Comparison of ENCODE assay signal across 19 cellular contexts in genomic region chr6:63507096-63507495, GRCh38.
DNase-seq lines count a peak whose midpoint lies in the region; ATAC-seq, FAIRE-seq and TF ChIP-seq lines count a peak whose summit lies in the region.
"Had no signal": no experiment of that assay in that cellular context is flagged by ENCODE, and none has a peak within 500 bp of the region (broad histone marks: within the 10 kb centered on the region; RNA-seq: fewer than 3 reads in every experiment).

No MANE protein-coding gene starts in this region.

- H3K4me3 ChIP-seq in HCT116 (replicated peaks in 1 of 2; ENCODE audit: low read depth in 1 of 2, low read length in 2 of 2), result no peak overlapping the region
- no peak overlapping the region for H3K4me3 ChIP-seq in astrocyte (ENCODE audit: insufficient read depth, low read depth, low read length)
- H3K4me3 ChIP-seq: BLaER1 treated with 17β-estradiol and CSF1 and Interleukin-3, amounts not matched to agents 10 nM and 100 nM; GM23338; MG63 had no signal

- ATAC-seq in activated naive CD8-positive, alpha-beta T cell treated with anti-CD3 and anti-CD28 coated beads, Interleukin-2, amount 10 ng/mL, durations not matched to agents 7 days and 5 days (ENCODE audit: low read depth), result peak; percentile 71
- ATAC-seq in HCT116 (0 out of 2 replicates have a peak, but pooled peaks have one; percentile 47), HG03039 (IDR thresholded peaks at IDR 0.05; ENCODE audit: unreplicated experiment) (no peak)
- ATAC-seq: GM23338 had no signal

- no peak for TF ChIP-seq CTCF in HCT116 (IDR thresholded peaks at IDR 0.05 in 2 of 3, conservative IDR thresholded peaks at IDR 0.05 in 1 of 3; ENCODE audit: borderline replicate concordance in 1 of 3, insufficient read depth in 1 of 3, low read depth in 2 of 3, low read length in 2 of 3)
- no peak for TF ChIP-seq CTCF in astrocyte (IDR thresholded peaks at IDR 0.05; ENCODE audit: insufficient read depth, low read depth, low read length)
- no peak for TF ChIP-seq CTCF in HFFc6 (IDR thresholded peaks at IDR 0.05)

- FAIRE-seq in astrocyte (lab: Jason Lieb, UNC), result no peak

- H3K27ac ChIP-seq in HCT116 (ENCODE audit: low read depth, low read length) (no peak overlapping the region), astrocyte (ENCODE audit: low read depth, low read length) (no peak overlapping the region)
- H3K27ac ChIP-seq: BLaER1 treated with 17β-estradiol and CSF1 and Interleukin-3, amounts not matched to agents 10 nM and 100 nM had no signal

- H3K36me3 Mint-ChIP-seq in activated naive CD8-positive, alpha-beta T cell treated with anti-CD3 and anti-CD28 coated beads, Interleukin-2, amount 10 ng/mL, durations not matched to agents 7 days and 5 days, result no peaks in the 10 kb centered on the region
- no peaks in the 10 kb centered on the region for H3K36me3 Mint-ChIP-seq in activated naive CD8-positive, alpha-beta T cell treated with anti-CD3 and anti-CD28 coated beads for 36 hours
- H3K36me3 Mint-ChIP-seq in astrocyte (ENCODE audit: low read depth, unreplicated experiment), result no peaks in the 10 kb centered on the region
- H3K36me3 Mint-ChIP-seq in HFFc6 (ENCODE audit: low read depth), result no peaks in the 10 kb centered on the region

- no peak overlapping the region for H3K9ac ChIP-seq in HCT116 (ENCODE audit: low read length)
- no peak overlapping the region for H3K9ac ChIP-seq in astrocyte (ENCODE audit: low read length)
- H3K9ac ChIP-seq: BLaER1 treated with 17β-estradiol and CSF1 and Interleukin-3, amounts not matched to agents 10 nM and 100 nM had no signal

- no peak overlapping the region for H3K4me2 ChIP-seq in HCT116 (ENCODE audit: low read length)
- H3K4me2 ChIP-seq in astrocyte (ENCODE audit: low read length), result no peak overlapping the region
- H3K4me2 ChIP-seq: BLaER1 treated with 17β-estradiol and CSF1 and Interleukin-3, amounts not matched to agents 10 nM and 100 nM; GM23338 had no signal

- peak; percentile 58 for TF ChIP-seq RAD21 in HCT116 (IDR thresholded peaks at IDR 0.05; ENCODE audit: low read depth)

- H3K27me3 Mint-ChIP-seq in activated naive CD8-positive, alpha-beta T cell treated with anti-CD3 and anti-CD28 coated beads, Interleukin-2, amount 10 ng/mL, durations not matched to agents 7 days and 5 days, result peaks cover 8% of the 10 kb centered on the region
- peaks cover 4% of the 10 kb centered on the region for H3K27me3 Mint-ChIP-seq in activated naive CD8-positive, alpha-beta T cell treated with anti-CD3 and anti-CD28 coated beads for 36 hours
- H3K27me3 Mint-ChIP-seq in astrocyte (ENCODE audit: low read depth, unreplicated experiment) (no peaks in the 10 kb centered on the region), HFFc6 (ENCODE audit: insufficient read depth) (peaks cover 6% of the 10 kb centered on the region)

- H3K4me3 Mint-ChIP-seq in activated naive CD8-positive, alpha-beta T cell treated with anti-CD3 and anti-CD28 coated beads, Interleukin-2, amount 10 ng/mL, durations not matched to agents 7 days and 5 days, result no peak overlapping the region
- no peak overlapping the region for H3K4me3 Mint-ChIP-seq in activated naive CD8-positive, alpha-beta T cell treated with anti-CD3 and anti-CD28 coated beads for 36 hours
- H3K4me3 Mint-ChIP-seq in astrocyte (ENCODE audit: unreplicated experiment) (no peak overlapping the region), HFFc6 (no peak overlapping the region)
- H3K4me3 Mint-ChIP-seq: GM23338 had no signal

- no peak overlapping the region for H3K27ac Mint-ChIP-seq in activated naive CD8-positive, alpha-beta T cell treated with anti-CD3 and anti-CD28 coated beads, Interleukin-2, amount 10 ng/mL, durations not matched to agents 7 days and 5 days
- H3K27ac Mint-ChIP-seq in activated naive CD8-positive, alpha-beta T cell treated with anti-CD3 and anti-CD28 coated beads for 36 hours, result no peak overlapping the region
- peak overlapping the region; percentile 4 for H3K27ac Mint-ChIP-seq in astrocyte (ENCODE audit: unreplicated experiment)
- no peak overlapping the region for H3K27ac Mint-ChIP-seq in HFFc6
- H3K27ac Mint-ChIP-seq: GM23338 had no signal

- CTCF ChIA-PET in HCT116 (lab: Charles Lee), result no interaction called here

- peaks cover 5% of the 10 kb centered on the region for H3K4me1 Mint-ChIP-seq in activated naive CD8-positive, alpha-beta T cell treated with anti-CD3 and anti-CD28 coated beads, Interleukin-2, amount 10 ng/mL, durations not matched to agents 7 days and 5 days
- H3K4me1 Mint-ChIP-seq in activated naive CD8-positive, alpha-beta T cell treated with anti-CD3 and anti-CD28 coated beads for 36 hours, result peaks cover 2% of the 10 kb centered on the region
- peaks cover 6% of the 10 kb centered on the region for H3K4me1 Mint-ChIP-seq in astrocyte (ENCODE audit: low read depth, unreplicated experiment)
- H3K4me1 Mint-ChIP-seq in HFFc6 (ENCODE audit: low read depth), result no peaks in the 10 kb centered on the region; the same call in 1 of the 2 replicates
- H3K4me1 Mint-ChIP-seq: GM23338 had no signal

- intact Hi-C loops in HCT116 (cut with micrococcal nuclease), result no loop called here

- H3K27me3 ChIP-seq in HCT116 (ENCODE audit: insufficient read depth, low read length) (no peaks in the 10 kb centered on the region), astrocyte (ENCODE audit: insufficient read depth, low read length) (no peaks in the 10 kb centered on the region)
- H3K27me3 ChIP-seq: BLaER1 treated with 17β-estradiol and CSF1 and Interleukin-3, amounts not matched to agents 10 nM and 100 nM; MG63 had no signal

- RAD21 ChIA-PET in HCT116 (lab: Charles Lee; ENCODE audit: low non-redundant PET in 1 of 2, low total read pairs in 2 of 2, uncharacterized antibody in 2 of 2, unreplicated experiment in 2 of 2), result no interaction called here

- BruUV-seq in HCT116 (replicated peaks; lab: Mats Ljungman, UMichigan), result no TSS peak

- no peak for DNase-seq in activated naive CD8-positive, alpha-beta T cell treated with anti-CD3 and anti-CD28 coated beads, Interleukin-2, amount 10 ng/mL, durations not matched to agents 7 days and 5 days
- no peak for DNase-seq in activated naive CD8-positive, alpha-beta T cell treated with anti-CD3 and anti-CD28 coated beads for 36 hours
- DNase-seq in HCT116 (ENCODE audit: low read depth, low spot score) (no peak), astrocyte (ENCODE audit: low read depth) (no peak), NOMO-1 treated with dmso at 0.1 percent for 144 hours (lab: John Stamatoyannopoulos, UW; ENCODE audit: unreplicated experiment) (no peak), C1 segment of cervical spinal cord (lab: John Stamatoyannopoulos, UW) (no peak), HFFc6 (no peak)
- DNase-seq: 8988T, GF-D8, MG63, NCI-H1092 treated with DMSO at 0.1 percent for 48 hours, NCI-H1694, NCI-H2227 treated with DMSO at 0.1 percent for 48 hours, NCI-H524 treated with DMSO at 0.1 percent for 48 hours, OCI-M1, RPMI8226 had no signal

- no peaks in the 10 kb centered on the region for H3K79me2 ChIP-seq in HCT116 (ENCODE audit: insufficient read depth, low read length)
- H3K79me2 ChIP-seq in astrocyte (ENCODE audit: insufficient read depth, low read length), result no peaks in the 10 kb centered on the region

- no peaks in the 10 kb centered on the region for H3K9me2 ChIP-seq in HCT116 (ENCODE audit: insufficient read depth)

- H3K4me1 ChIP-seq in HCT116 (ENCODE audit: control insufficient read depth in 1 of 2, insufficient read depth in 2 of 2, low read length in 2 of 2) (peaks cover 0 to 52% of the 10 kb centered on the region in 2 experiments; a peak in 3 of 4 replicates), astrocyte (ENCODE audit: insufficient read depth, low read length) (no peaks in the 10 kb centered on the region)
- H3K4me1 ChIP-seq: BLaER1 treated with 17β-estradiol and CSF1 and Interleukin-3, amounts not matched to agents 10 nM and 100 nM had no signal

- POLR2A ChIA-PET in activated naive CD8-positive, alpha-beta T cell treated with anti-CD3 and anti-CD28 coated beads, Interleukin-2, amount 10 ng/mL, durations not matched to agents 7 days and 5 days (lab: Charles Lee), result interaction anchor here (0.8 kb wide), 1 partner anchor 67 kb away, joined by 3 read pairs; no protein-coding TSS in a partner anchor
- POLR2A ChIA-PET in HCT116 (lab: Charles Lee), result interaction anchor here (1.2 kb wide), 1 partner anchor 18 kb away, joined by 3 read pairs; no protein-coding TSS in a partner anchor

- H2AFZ ChIP-seq in HCT116 (ENCODE audit: low read depth, low read length, poor library complexity, severe bottlenecking) (no peak overlapping the region), astrocyte (ENCODE audit: low read depth, low read length) (no peak overlapping the region)
- H2AFZ ChIP-seq: GM23338 had no signal

- H3K36me3 ChIP-seq in HCT116 (ENCODE audit: control insufficient read depth in 1 of 2, insufficient read depth in 2 of 2, low read length in 2 of 2) (no peaks in the 10 kb centered on the region), astrocyte (ENCODE audit: insufficient read depth, low read length) (no peaks in the 10 kb centered on the region)
- H3K36me3 ChIP-seq: BLaER1 treated with 17β-estradiol and CSF1 and Interleukin-3, amounts not matched to agents 10 nM and 100 nM; MG63 had no signal

- no peaks in the 10 kb centered on the region for H3K9me3 Mint-ChIP-seq in activated naive CD8-positive, alpha-beta T cell treated with anti-CD3 and anti-CD28 coated beads, Interleukin-2, amount 10 ng/mL, durations not matched to agents 7 days and 5 days
- H3K9me3 Mint-ChIP-seq in activated naive CD8-positive, alpha-beta T cell treated with anti-CD3 and anti-CD28 coated beads for 36 hours, result no peaks in the 10 kb centered on the region
- H3K9me3 Mint-ChIP-seq in astrocyte (ENCODE audit: unreplicated experiment) (no peaks in the 10 kb centered on the region), HFFc6 (no peaks in the 10 kb centered on the region)

- no peaks in the 10 kb centered on the region for H3K9me3 ChIP-seq in HCT116 (ENCODE audit: control insufficient read depth in 1 of 2, insufficient read depth in 1 of 2, low read depth in 1 of 2, low read length in 2 of 2)
- H3K9me3 ChIP-seq in astrocyte (ENCODE audit: insufficient read depth, low read depth, low read length), result no peaks in the 10 kb centered on the region
- H3K9me3 ChIP-seq: MG63 had no signal

- H4K20me1 ChIP-seq in HCT116 (ENCODE audit: insufficient read depth), result no peaks in the 10 kb centered on the region
- H4K20me1 ChIP-seq in astrocyte (ENCODE audit: insufficient read depth, low read length), result no peaks in the 10 kb centered on the region
- H4K20me1 ChIP-seq: BLaER1 treated with 17β-estradiol and CSF1 and Interleukin-3, amounts not matched to agents 10 nM and 100 nM had no signal

- no peak for TF ChIP-seq POLR2A in HCT116 (IDR thresholded peaks at IDR 0.05; ENCODE audit: borderline replicate concordance, extremely low read depth, insufficient read depth, insufficient read length)

TF ChIP-seq in HCT116, 20 proteins besides CTCF, POLR2A, EP300 and RAD21 (continues in another document):
- TF ChIP-seq POLR2AphosphoS5 (IDR thresholded peaks at IDR 0.05; ENCODE audit: low read depth, low read length) (no peak), ELF1 (IDR thresholded peaks at IDR 0.05; ENCODE audit: borderline replicate concordance, low read depth) (no peak), EGR1 (IDR thresholded peaks at IDR 0.05; ENCODE audit: low read depth) (no peak), JUND (IDR thresholded peaks at IDR 0.05) (no peak), ATF3 (IDR thresholded peaks at IDR 0.05) (no peak)
